ENCODE assay signal across 30 cellular contexts in genomic region chr2:65754219-65754618, GRCh38.
A peak's percentile ranks its signal among the peaks of the same experiment; 100 is the strongest.
DNase-seq lines count a peak whose midpoint lies in the region; ATAC-seq, FAIRE-seq and TF ChIP-seq lines count a peak whose summit lies in the region.
"Had no signal": no experiment of that assay in that cellular context is flagged by ENCODE, and none has a peak within 500 bp of the region (broad histone marks: within the 10 kb centered on the region; RNA-seq: fewer than 3 reads in every experiment).

No MANE protein-coding gene starts in this region.

- H3K4me1 ChIP-seq in left ventricle myocardium inferior, result peaks cover 26% of the 10 kb centered on the region
- H3K4me1 ChIP-seq: BLaER1, body of pancreas, prostate gland had no signal

- H3K4me3 ChIP-seq in left ventricle myocardium inferior (no peak overlapping the region), bronchial epithelial cell (ENCODE audit: low read depth, low read length) (no peak overlapping the region)
- H3K4me3 ChIP-seq: BLaER1, body of pancreas, coronary artery, GM12878, neural progenitor cell, prostate gland had no signal

- DNase-seq in left cardiac atrium (peak; percentile 22), left ventricle myocardium inferior (no peak), bronchial epithelial cell (ENCODE audit: low read depth) (peak; percentile 59), glomerular visceral epithelial cell (ENCODE audit: extremely low spot score) (peak; percentile 6), HEK293T (ENCODE audit: extremely low spot score) (no peak), COR-L47 (lab: John Stamatoyannopoulos, UW) (no peak), islet precursor cell (no peak), NCI-H1694 (lab: John Stamatoyannopoulos, UW) (no peak)
- DNase-seq: ACHN; activated CD4-positive, alpha-beta memory T cell treated with anti-CD3 and anti-CD28 coated beads, Interleukin-2, amount 10 ng/mL, durations not matched to agents 7 days and 5 days; activated CD4-positive, CD25-positive, alpha-beta regulatory T cell treated with anti-CD3 and anti-CD28 coated beads, Interleukin-2, amount 50 U/mL, for 72 hours; DND-41; effector memory CD8-positive, alpha-beta T cell; glutamatergic neuron; GOT3; KG1; MV-4-11; NCI-H1694 treated with DMSO at 0.1 percent for 48 hours; NCI-H2171 treated with DMSO at 0.1 percent for 48 hours; OCI-M1; SHP77 treated with DMSO at 0.1 percent for 48 hours; small intestine; stimulated activated CD4-positive, alpha-beta T cell treated with anti-CD3 and anti-CD28 coated beads, Interleukin-1b, Interleukin-23, amount 100 ng/mL, for 48 hours; T-cell had no signal

- intact Hi-C loops in left cardiac atrium (cut with DNase I) (no loop called here), left ventricle myocardium inferior (cut with micrococcal nuclease) (no loop called here)

- ATAC-seq in left cardiac atrium, result peak; percentile 67 to 87
- ATAC-seq: body of pancreas; effector memory CD8-positive, alpha-beta T cell; GM12878; T-cell had no signal

- no peaks in the 10 kb centered on the region for H3K36me3 ChIP-seq in left ventricle myocardium inferior
- H3K36me3 ChIP-seq in bronchial epithelial cell (ENCODE audit: control insufficient read depth, insufficient read depth, low read length), result no peaks in the 10 kb centered on the region
- H3K36me3 ChIP-seq: BLaER1, neural progenitor cell, prostate gland had no signal

- FAIRE-seq in bronchial epithelial cell (lab: Jason Lieb, UNC), result no peak
- FAIRE-seq: GM12878, small intestine had no signal

- H3K27me3 ChIP-seq in left ventricle myocardium inferior (ENCODE audit: low read depth), result no peaks in the 10 kb centered on the region
- H3K27me3 ChIP-seq in bronchial epithelial cell (ENCODE audit: control insufficient read depth, insufficient read depth, low read length), result no peaks in the 10 kb centered on the region
- H3K27me3 ChIP-seq: BLaER1, body of pancreas, neural progenitor cell had no signal

- CTCF ChIA-PET in HEK293T (lab: Yijun Ruan, JAX), result no interaction called here

- H3K27ac ChIP-seq in left ventricle myocardium inferior (replicated peaks), result no peak overlapping the region
- H3K27ac ChIP-seq: BLaER1, body of pancreas, coronary artery, neural progenitor cell, prostate gland had no signal

- TF ChIP-seq CTCF in left ventricle myocardium inferior (IDR thresholded peaks at IDR 0.05; ENCODE audit: borderline replicate concordance) (no peak), bronchial epithelial cell (IDR thresholded peaks at IDR 0.05; ENCODE audit: insufficient read depth, low read length, severe bottlenecking) (no peak)

- peaks cover 18% of the 10 kb centered on the region for H3K9me3 ChIP-seq in left ventricle myocardium inferior (replicated peaks)
- H3K9me3 ChIP-seq: body of pancreas, prostate gland had no signal

- POLR2A ChIA-PET in HEK293T (lab: Yijun Ruan, JAX), result no interaction called here

TF ChIP-seq in HEK293T, 16 proteins besides CTCF, POLR2A, EP300 and RAD21:
- TF ChIP-seq SP1 (IDR thresholded peaks at IDR 0.05) (no peak), ELF4 (IDR thresholded peaks at IDR 0.05) (no peak), L3MBTL2 (conservative IDR thresholded peaks at IDR 0.05) (no peak), FOXK2 (IDR thresholded peaks at IDR 0.05) (no peak), FOXM1 (IDR thresholded peaks at IDR 0.05; ENCODE audit: borderline replicate concordance) (no peak), PKNOX1 (IDR thresholded peaks at IDR 0.05) (no peak)

Comparison
In these comparisons a context has a peak if more than half of its experiments do, and no peak if none do; other contexts are left out.
1. DNase-seq: peak in left cardiac atrium (single experiment), bronchial epithelial cell (single experiment) and glomerular visceral epithelial cell (single experiment); none in left ventricle myocardium inferior (single experiment), HEK293T (single experiment), COR-L47 (single experiment), islet precursor cell (single experiment) and NCI-H1694 (single experiment).